ENCODE assay signal across 8 cellular contexts in genomic region chr20:35226775-35227681, GRCh38. TPM values are rescaled to one million over a fixed set of nuclear protein-coding genes. Genes with fewer than 3 reads are reported as not detected.
A peak's percentile ranks its signal among the peaks of the same experiment; 100 is the strongest.
DNase-seq lines count a peak whose midpoint lies in the region; ATAC-seq, FAIRE-seq and TF ChIP-seq lines count a peak whose summit lies in the region.

No MANE protein-coding gene starts in this region.

- WGBS in HepG2 (ENCODE audit: low lambda C conversion rate), result 8% methylated on average over 48 of the region's 91 CpGs

- POLR2A ChIA-PET in CD4-positive, alpha-beta T cell (lab: Charles Lee), result interaction anchor here (1.2 kb wide), 1 partner anchor 14 kb away, joined by 4 read pairs; no protein-coding TSS in a partner anchor
- POLR2A ChIA-PET in HepG2 (lab: Yijun Ruan, JAX), result interaction anchor here (0.6 kb wide), 1 partner anchor 57 kb away, joined by 3 read pairs; the partner anchor contains the start of gene EIF6

- H3K4me2 ChIP-seq in Karpas-422 (ENCODE audit: low read depth, low read length, poor library complexity, severe bottlenecking) (no peak overlapping the region), HepG2 (ENCODE audit: low read depth, low read length) (peak overlapping the region; percentile 48)

- H3K36me3 ChIP-seq in Karpas-422 (ENCODE audit: insufficient read depth, low read length), result no peaks in the 10 kb centered on the region
- no peaks in the 10 kb centered on the region for H3K36me3 ChIP-seq in HepG2 (replicated peaks in 1 of 2; ENCODE audit: control insufficient read depth in 1 of 2, insufficient read depth in 2 of 2, low read length in 2 of 2)

- no TSS peak for BruUV-seq in HepG2 (replicated peaks; lab: Mats Ljungman, UMichigan)

- H3K79me2 ChIP-seq in Karpas-422 (ENCODE audit: low read length), result no peaks in the 10 kb centered on the region
- H3K79me2 ChIP-seq in HepG2 (ENCODE audit: insufficient read depth, low read length), result no peaks in the 10 kb centered on the region

- H2AFZ ChIP-seq in Karpas-422 (ENCODE audit: low read length) (no peak overlapping the region), HepG2 (ENCODE audit: low read length) (no peak overlapping the region)

- H3K9ac ChIP-seq in Karpas-422 (ENCODE audit: low read length) (no peak overlapping the region), HepG2 (ENCODE audit: insufficient read depth, low read depth, low read length) (no peak overlapping the region)

- in situ Hi-C loops in HepG2 (cut with HindIII; ENCODE audit: extremely low pct_ligation_motif_present, low pct_unique_long_range_greater_than_20kb), result no loop called here

- H3K9me3 ChIP-seq in CD4-positive, alpha-beta T cell (ENCODE audit: control insufficient read depth, low read length), result no peaks in the 10 kb centered on the region
- no peaks in the 10 kb centered on the region for H3K9me3 ChIP-seq in Karpas-422 (ENCODE audit: low read length)
- H3K9me3 ChIP-seq in HepG2 (ENCODE audit: low read length), result no peaks in the 10 kb centered on the region

- peaks cover 52% of the 10 kb centered on the region for H3K27me3 Mint-ChIP-seq in CD4-positive, alpha-beta T cell

- ATAC-seq in CD4-positive, alpha-beta T cell (ENCODE audit: poor library complexity), result peak; percentile 76
- ATAC-seq in HepG2, result peak; percentile 93
- ATAC-seq in HG03135 (IDR thresholded peaks at IDR 0.05; ENCODE audit: unreplicated experiment), result no peak
- no peak for ATAC-seq in GM21717 (IDR thresholded peaks at IDR 0.05; ENCODE audit: unreplicated experiment)

- peaks cover 23% of the 10 kb centered on the region for H3K27me3 ChIP-seq in CD4-positive, alpha-beta T cell (ENCODE audit: control insufficient read depth, insufficient read depth, low read length)
- H3K27me3 ChIP-seq in Karpas-422 (ENCODE audit: low read length) (no peaks in the 10 kb centered on the region), HepG2 (ENCODE audit: control insufficient read depth in 1 of 2, insufficient read depth in 2 of 2, low read length in 2 of 2) (peaks cover 12 to 46% of the 10 kb centered on the region in 2 experiments)

- intact Hi-C loops in CD4-positive, alpha-beta T cell (cut with DNase I, micrococcal nuclease), result no loop called here
- intact Hi-C loops in HepG2 (cut with micrococcal nuclease; ENCODE audit: unreplicated experiment), result no loop called here

- peaks cover 6% of the 10 kb centered on the region for H3K4me1 Mint-ChIP-seq in CD4-positive, alpha-beta T cell (ENCODE audit: low read depth)

- peak overlapping the region; percentile 74 for H3K4me3 Mint-ChIP-seq in CD4-positive, alpha-beta T cell

- TF ChIP-seq POLR2A in HepG2 (IDR thresholded peaks at IDR 0.05; ENCODE audit: insufficient read depth in 1 of 2, low read depth in 2 of 2, low read length in 2 of 2), result no peak

- no peaks in the 10 kb centered on the region for H3K4me1 ChIP-seq in Karpas-422 (ENCODE audit: low read length)
- H3K4me1 ChIP-seq in HepG2 (ENCODE audit: insufficient read depth, low read length), result peaks cover 11% of the 10 kb centered on the region

- peaks cover 17% of the 10 kb centered on the region for H3K36me3 Mint-ChIP-seq in CD4-positive, alpha-beta T cell (ENCODE audit: low read depth)

- FAIRE-seq in HepG2 (lab: Jason Lieb, UNC), result peak; percentile 66

- peak; percentile 6 to 46 (median 28) for DNase-seq in CD4-positive, alpha-beta T cell
- DNase-seq in Karpas-422, result peak; percentile 66
- peak; percentile 10 to 30 for DNase-seq in activated CD4-positive, alpha-beta T cell treated with anti-CD3 and anti-CD28 coated beads for 24 hours (ENCODE audit: low read depth in 2 of 2)
- peak; percentile 77 for DNase-seq in cerebellar cortex (ENCODE audit: low spot score)
- peak; percentile 35 for DNase-seq in HepG2 (ENCODE audit: low spot score)
- DNase-seq in stimulated activated CD4-positive, alpha-beta T cell treated with anti-CD3 and anti-CD28 coated beads, Interleukin-4, amount 100 ng/mL, for 48 hours (ENCODE audit: low read depth in 2 of 2), result peak; percentile 33 to 48

- H3K27ac ChIP-seq in CD4-positive, alpha-beta T cell (ENCODE audit: low read depth, low read length), result no peak overlapping the region
- H3K27ac ChIP-seq in Karpas-422 (ENCODE audit: low read length) (no peak overlapping the region), HepG2 (ENCODE audit: extremely low read length, insufficient read depth, low read length) (no peak overlapping the region)

- 0 out of 2 replicates have a peak, but pooled peaks have one; percentile 17 for TF ChIP-seq RAD21 in HepG2 (CRISPR knock-in tag; IDR thresholded peaks at IDR 0.05)

- CTCF ChIA-PET in CD4-positive, alpha-beta T cell (lab: Charles Lee), result interaction anchor here (0.5 to 1.3 kb wide), 2 partner anchors 23 to 131 kb away, joined by 3 to 6 read pairs; no protein-coding TSS in a partner anchor
- CTCF ChIA-PET in HepG2 (lab: Yijun Ruan, JAX; ENCODE audit: low intra/inter-chr PET ratio, low total read pairs), result interaction anchor here (1.3 kb wide), 1 partner anchor 82 kb away, joined by 3 read pairs; no protein-coding TSS in a partner anchor

- H4K20me1 ChIP-seq in Karpas-422 (ENCODE audit: insufficient read depth, low read depth, low read length) (no peaks in the 10 kb centered on the region), HepG2 (ENCODE audit: insufficient read depth, low read length) (peaks cover 2% of the 10 kb centered on the region; the same call in 1 of the 2 replicates)

- TF ChIP-seq EP300 in HepG2 (IDR thresholded peaks at IDR 0.05; ENCODE audit: low read depth in 2 of 2, low read length in 2 of 2) (no peak), HepG2 (CRISPR knock-in tag; IDR thresholded peaks at IDR 0.05; ENCODE audit: borderline replicate concordance) (no peak)

- H3K9me2 ChIP-seq in Karpas-422 (replicated peaks; ENCODE audit: insufficient read depth, low read length), result no peaks in the 10 kb centered on the region

- no peak overlapping the region for H3K27ac Mint-ChIP-seq in CD4-positive, alpha-beta T cell

- H3K4me3 ChIP-seq in Karpas-422 (ENCODE audit: low read length), result no peak overlapping the region
- H3K4me3 ChIP-seq in HepG2 (replicated peaks in 1 of 3; ENCODE audit: insufficient read depth in 1 of 3, low read depth in 2 of 3, low read length in 3 of 3), result peak overlapping the region in 2 of 3 experiments; percentile 13 to 45; a peak in 2 of 6 replicates

- TF ChIP-seq CTCF in CD4-positive, alpha-beta T cell (IDR thresholded peaks at IDR 0.05), result no peak
- no peak for TF ChIP-seq CTCF in HepG2 (CRISPR knock-in tag; IDR thresholded peaks at IDR 0.05)

- H3K9me3 Mint-ChIP-seq in CD4-positive, alpha-beta T cell, result no peaks in the 10 kb centered on the region

RNA-seq across cellular contexts. Expression of gene MMP24, which starts 0.5 kb away (rescaled TPM):
- total RNA-seq in CD4-positive, alpha-beta T cell, result not detected
- 0.36 and 0.60 TPM in 2 replicates for total RNA-seq in Karpas-422 (2014; rRNA removed; shearing (Covaris generic); ENCODE audit: low replicate concordance)
- total RNA-seq in HepG2 (2016; rRNA removed; fragmentation: Illumina TruSeq; extraction: Trizol), result 0.28 and 0.35 TPM in 2 replicates
- total RNA-seq in HepG2 (2016; cell fraction: cytosol; rRNA removed; fragmentation: Illumina TruSeq; extraction: Trizol; ENCODE audit: low read depth), result 0.10 and 0.18 TPM in 2 replicates
- 0.22 and 0.30 TPM in 2 replicates for total RNA-seq in HepG2 (2016; cell fraction: insoluble cytoplasmic fraction; rRNA removed; fragmentation: Illumina TruSeq; extraction: Trizol)
- 0.31 and 0.43 TPM in 2 replicates for total RNA-seq in HepG2 (2016; cell fraction: membrane; rRNA removed; fragmentation: Illumina TruSeq; extraction: Trizol)
- total RNA-seq in HepG2 (2016; cell fraction: nucleus; rRNA removed; fragmentation: Illumina TruSeq; extraction: Trizol), result 0.12 and 0.16 TPM in 2 replicates
- polyA plus RNA-seq in HepG2 (2011; rRNA removed), result 0.29 and 0.43 TPM in 2 replicates
- 0.38 and 0.40 TPM in 2 replicates for polyA plus RNA-seq in HepG2 (2011; cell fraction: cytosol; rRNA removed)
- 0.56 and 0.59 TPM in 2 replicates for polyA plus RNA-seq in HepG2 (2011; cell fraction: nucleus; rRNA removed)
- 0.32 and 0.33 TPM in 2 replicates for polyA plus RNA-seq in HepG2 (2012)
- 0.06 and 0.07 TPM in 2 replicates for polyA plus RNA-seq in HepG2 (2016; cell fraction: cytosol; fragmentation: Illumina TruSeq; extraction: Trizol; ENCODE audit: low read depth)
- 0.16 and 0.24 TPM in 2 replicates for polyA plus RNA-seq in HepG2 (2016; cell fraction: insoluble cytoplasmic fraction; fragmentation: Illumina TruSeq; extraction: Trizol; ENCODE audit: low read depth)
- polyA plus RNA-seq in HepG2 (2016; cell fraction: membrane; fragmentation: Illumina TruSeq; extraction: Trizol; ENCODE audit: low read depth), result 0.21 and 0.23 TPM in 2 replicates
- 0.23 and 0.37 TPM in 2 replicates for polyA plus RNA-seq in HepG2 (2016; cell fraction: nucleus; fragmentation: Illumina TruSeq; extraction: Trizol; ENCODE audit: insufficient read depth, low read depth)
- 0.54 and 0.76 TPM in 2 replicates for polyA minus RNA-seq in HepG2 (2011; rRNA and poly(A)+ RNA removed; ENCODE audit: low replicate concordance)
- polyA minus RNA-seq in HepG2 (2011; cell fraction: cytosol; rRNA and poly(A)+ RNA removed), result 0.26 TPM in 1 of 2 replicates, not detected in the other
- polyA minus RNA-seq in HepG2 (2011; cell fraction: nucleus; rRNA and poly(A)+ RNA removed), result 0.26 and 0.37 TPM in 2 replicates

RNA-seq across cellular contexts. Expression of gene MMP24OS, which starts 50.9 kb away (rescaled TPM):
- total RNA-seq in CD4-positive, alpha-beta T cell, result 10 to 100 TPM; 71.8 to 74.8 TPM
- 12.4 and 17.1 TPM in 2 replicates for total RNA-seq in Karpas-422 (2014; rRNA removed; shearing (Covaris generic); ENCODE audit: low replicate concordance)
- total RNA-seq in HepG2 (2016; rRNA removed; fragmentation: Illumina TruSeq; extraction: Trizol), result 3.1 and 8.5 TPM in 2 replicates
- 0.61 and 0.79 TPM in 2 replicates for total RNA-seq in HepG2 (2016; cell fraction: cytosol; rRNA removed; fragmentation: Illumina TruSeq; extraction: Trizol; ENCODE audit: low read depth)
- 3.4 and 8.7 TPM in 2 replicates for total RNA-seq in HepG2 (2016; cell fraction: insoluble cytoplasmic fraction; rRNA removed; fragmentation: Illumina TruSeq; extraction: Trizol)
- total RNA-seq in HepG2 (2016; cell fraction: membrane; rRNA removed; fragmentation: Illumina TruSeq; extraction: Trizol), result 2.1 TPM in 2 replicates
- 8.9 and 10.6 TPM in 2 replicates for total RNA-seq in HepG2 (2016; cell fraction: nucleus; rRNA removed; fragmentation: Illumina TruSeq; extraction: Trizol)
- polyA plus RNA-seq in HepG2 (2011; rRNA removed), result 6.0 and 7.1 TPM in 2 replicates
- polyA plus RNA-seq in HepG2 (2011; cell fraction: cytosol; rRNA removed), result 2.1 and 2.8 TPM in 2 replicates
- polyA plus RNA-seq in HepG2 (2011; cell fraction: nucleus; rRNA removed), result 43.8 and 55.2 TPM in 2 replicates
- 5.9 and 6.4 TPM in 2 replicates for polyA plus RNA-seq in HepG2 (2012)
- 1.8 TPM in 2 replicates for polyA plus RNA-seq in HepG2 (2016; cell fraction: cytosol; fragmentation: Illumina TruSeq; extraction: Trizol; ENCODE audit: low read depth)
- 4.7 and 7.1 TPM in 2 replicates for polyA plus RNA-seq in HepG2 (2016; cell fraction: insoluble cytoplasmic fraction; fragmentation: Illumina TruSeq; extraction: Trizol; ENCODE audit: low read depth)
- polyA plus RNA-seq in HepG2 (2016; cell fraction: membrane; fragmentation: Illumina TruSeq; extraction: Trizol; ENCODE audit: low read depth), result 2.9 and 3.2 TPM in 2 replicates
- 29.1 and 31.1 TPM in 2 replicates for polyA plus RNA-seq in HepG2 (2016; cell fraction: nucleus; fragmentation: Illumina TruSeq; extraction: Trizol; ENCODE audit: insufficient read depth, low read depth)
- polyA minus RNA-seq in HepG2 (2011; rRNA and poly(A)+ RNA removed; ENCODE audit: low replicate concordance), result 18.5 and 23.2 TPM in 2 replicates
- polyA minus RNA-seq in HepG2 (2011; cell fraction: cytosol; rRNA and poly(A)+ RNA removed), result 1.8 and 3.0 TPM in 2 replicates
- polyA minus RNA-seq in HepG2 (2011; cell fraction: nucleus; rRNA and poly(A)+ RNA removed), result 33.9 and 46.0 TPM in 2 replicates

RNA-seq across cellular contexts. Expression of gene PROCR, which starts 55.2 kb away (rescaled TPM):
- under 1 TPM; 0.33 to 0.61 TPM for total RNA-seq in CD4-positive, alpha-beta T cell
- total RNA-seq in Karpas-422 (2014; rRNA removed; shearing (Covaris generic); ENCODE audit: low replicate concordance), result not detected in 2 replicates
- 0.63 and 1.4 TPM in 2 replicates for total RNA-seq in HepG2 (2016; rRNA removed; fragmentation: Illumina TruSeq; extraction: Trizol)
- total RNA-seq in HepG2 (2016; cell fraction: cytosol; rRNA removed; fragmentation: Illumina TruSeq; extraction: Trizol; ENCODE audit: low read depth), result 0.61 and 0.62 TPM in 2 replicates
- 0.54 and 1.5 TPM in 2 replicates for total RNA-seq in HepG2 (2016; cell fraction: insoluble cytoplasmic fraction; rRNA removed; fragmentation: Illumina TruSeq; extraction: Trizol)
- total RNA-seq in HepG2 (2016; cell fraction: membrane; rRNA removed; fragmentation: Illumina TruSeq; extraction: Trizol), result 0.49 and 0.65 TPM in 2 replicates
- total RNA-seq in HepG2 (2016; cell fraction: nucleus; rRNA removed; fragmentation: Illumina TruSeq; extraction: Trizol), result 0.87 and 1.2 TPM in 2 replicates
- polyA plus RNA-seq in HepG2 (2011; rRNA removed), result 1.7 and 1.9 TPM in 2 replicates
- polyA plus RNA-seq in HepG2 (2011; cell fraction: cytosol; rRNA removed), result 1.6 and 2.1 TPM in 2 replicates
- 1.3 and 1.5 TPM in 2 replicates for polyA plus RNA-seq in HepG2 (2011; cell fraction: nucleus; rRNA removed)
- polyA plus RNA-seq in HepG2 (2012), result 1.7 and 2.1 TPM in 2 replicates
- polyA plus RNA-seq in HepG2 (2016; cell fraction: cytosol; fragmentation: Illumina TruSeq; extraction: Trizol; ENCODE audit: low read depth), result 0.54 and 0.74 TPM in 2 replicates
- 0.36 and 0.46 TPM in 2 replicates for polyA plus RNA-seq in HepG2 (2016; cell fraction: insoluble cytoplasmic fraction; fragmentation: Illumina TruSeq; extraction: Trizol; ENCODE audit: low read depth)
- polyA plus RNA-seq in HepG2 (2016; cell fraction: membrane; fragmentation: Illumina TruSeq; extraction: Trizol; ENCODE audit: low read depth), result 0.41 and 0.64 TPM in 2 replicates
- 1.9 and 2.4 TPM in 2 replicates for polyA plus RNA-seq in HepG2 (2016; cell fraction: nucleus; fragmentation: Illumina TruSeq; extraction: Trizol; ENCODE audit: insufficient read depth, low read depth)
- 1.9 and 27.7 TPM in 2 replicates for polyA minus RNA-seq in HepG2 (2011; rRNA and poly(A)+ RNA removed; ENCODE audit: low replicate concordance)
- 0.88 and 1.2 TPM in 2 replicates for polyA minus RNA-seq in HepG2 (2011; cell fraction: cytosol; rRNA and poly(A)+ RNA removed)
- polyA minus RNA-seq in HepG2 (2011; cell fraction: nucleus; rRNA and poly(A)+ RNA removed), result 0.50 TPM in 1 of 2 replicates, not detected in the other

RNA-seq across cellular contexts. Expression of gene EIF6, which starts 57.5 kb away (rescaled TPM):
- total RNA-seq in CD4-positive, alpha-beta T cell, result 10 to 100 TPM; 24.9 to 25.8 TPM
- 150 and 168 TPM in 2 replicates for total RNA-seq in Karpas-422 (2014; rRNA removed; shearing (Covaris generic); ENCODE audit: low replicate concordance)
- total RNA-seq in HepG2 (2016; rRNA removed; fragmentation: Illumina TruSeq; extraction: Trizol), result 462 and 603 TPM in 2 replicates
- total RNA-seq in HepG2 (2016; cell fraction: cytosol; rRNA removed; fragmentation: Illumina TruSeq; extraction: Trizol; ENCODE audit: low read depth), result 227 and 243 TPM in 2 replicates
- 467 and 649 TPM in 2 replicates for total RNA-seq in HepG2 (2016; cell fraction: insoluble cytoplasmic fraction; rRNA removed; fragmentation: Illumina TruSeq; extraction: Trizol)
- 251 and 271 TPM in 2 replicates for total RNA-seq in HepG2 (2016; cell fraction: membrane; rRNA removed; fragmentation: Illumina TruSeq; extraction: Trizol)
- 204 TPM in 2 replicates for total RNA-seq in HepG2 (2016; cell fraction: nucleus; rRNA removed; fragmentation: Illumina TruSeq; extraction: Trizol)
- polyA plus RNA-seq in HepG2 (2011; rRNA removed), result 466 and 470 TPM in 2 replicates
- 383 and 550 TPM in 2 replicates for polyA plus RNA-seq in HepG2 (2011; cell fraction: cytosol; rRNA removed)
- polyA plus RNA-seq in HepG2 (2011; cell fraction: nucleus; rRNA removed), result 838 and 950 TPM in 2 replicates
- polyA plus RNA-seq in HepG2 (2012), result 248 and 315 TPM in 2 replicates
- polyA plus RNA-seq in HepG2 (2016; cell fraction: cytosol; fragmentation: Illumina TruSeq; extraction: Trizol; ENCODE audit: low read depth), result 237 and 250 TPM in 2 replicates
- 587 and 631 TPM in 2 replicates for polyA plus RNA-seq in HepG2 (2016; cell fraction: insoluble cytoplasmic fraction; fragmentation: Illumina TruSeq; extraction: Trizol; ENCODE audit: low read depth)
- 232 and 240 TPM in 2 replicates for polyA plus RNA-seq in HepG2 (2016; cell fraction: membrane; fragmentation: Illumina TruSeq; extraction: Trizol; ENCODE audit: low read depth)
- 358 and 379 TPM in 2 replicates for polyA plus RNA-seq in HepG2 (2016; cell fraction: nucleus; fragmentation: Illumina TruSeq; extraction: Trizol; ENCODE audit: insufficient read depth, low read depth)
- 350 and 575 TPM in 2 replicates for polyA minus RNA-seq in HepG2 (2011; rRNA and poly(A)+ RNA removed; ENCODE audit: low replicate concordance)
- 144 and 146 TPM in 2 replicates for polyA minus RNA-seq in HepG2 (2011; cell fraction: cytosol; rRNA and poly(A)+ RNA removed)
- polyA minus RNA-seq in HepG2 (2011; cell fraction: nucleus; rRNA and poly(A)+ RNA removed), result 94.9 and 106 TPM in 2 replicates

Comparison
In these comparisons a context has a peak if more than half of its experiments do, and no peak if none do; other contexts are left out.
1. ATAC-seq: peak in CD4-positive, alpha-beta T cell (single experiment) and HepG2 (single experiment); none in HG03135 (single experiment) and GM21717 (single experiment).
2. DNase-seq: peak in every context shown above with its lines; median percentile 77 in cerebellar cortex; 66 in Karpas-422; 40 in stimulated activated CD4-positive, alpha-beta T cell treated with anti-CD3 and anti-CD28 coated beads, Interleukin-4, amount 100 ng/mL, for 48 hours; 35 in HepG2; 28 in CD4-positive, alpha-beta T cell; 20 in activated CD4-positive, alpha-beta T cell treated with anti-CD3 and anti-CD28 coated beads for 24 hours.